Comparison of ENCODE assay signal across 8 cellular contexts in the genomic region with DNA sequence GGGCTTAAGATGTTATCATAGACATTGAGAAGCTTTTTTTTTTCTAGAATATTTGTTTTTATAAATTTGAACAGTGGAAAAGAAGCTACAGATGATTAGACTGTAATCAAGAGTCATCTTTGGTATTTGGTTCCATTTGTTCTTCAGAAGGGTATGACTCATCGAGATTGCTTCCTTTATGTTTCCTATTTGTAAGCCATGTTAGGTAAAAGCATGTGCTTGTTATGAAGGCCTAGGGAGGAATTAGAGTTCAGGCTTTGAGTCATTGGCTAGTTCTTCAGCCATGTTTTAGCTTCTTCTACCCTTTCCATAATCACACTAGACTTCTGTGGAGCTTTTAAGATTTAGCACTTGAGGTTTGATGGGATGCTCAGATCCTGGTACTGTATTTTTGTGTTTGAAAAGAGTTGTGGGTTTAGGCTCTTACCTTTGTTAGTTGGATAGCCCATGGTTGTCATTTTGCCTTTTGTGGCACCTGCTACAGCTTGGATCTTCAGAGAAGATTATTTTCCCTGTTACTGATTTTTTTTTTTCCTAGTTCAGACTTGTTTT. TPM values are rescaled to one million over a fixed set of nuclear protein-coding genes. Genes with fewer than 3 reads are reported as not detected.
DNase-seq lines count a peak whose midpoint lies in the region; ATAC-seq and TF ChIP-seq lines count a peak whose summit lies in the region.

No MANE protein-coding gene starts in this region.

- H3K27ac ChIP-seq in mammary epithelial cell (ENCODE audit: insufficient read depth, low read depth, low read length) (no peak overlapping the region), caudate nucleus (ENCODE audit: low read depth, low read length) (no peak overlapping the region)

- ATAC-seq in HG03196 (IDR thresholded peaks at IDR 0.05; ENCODE audit: unreplicated experiment) = no peak

- H3K27me3 ChIP-seq in mammary epithelial cell (ENCODE audit: insufficient read depth, low read length) = no peaks in the 10 kb centered on the region

- no peaks in the 10 kb centered on the region for H3K9me3 ChIP-seq in mammary epithelial cell (replicated peaks; ENCODE audit: insufficient read depth, low read length)

- CTCF ChIA-PET in mammary epithelial cell (lab: Charles Lee; ENCODE audit: low non-redundant PET) = interaction anchor here (0.6 to 1.0 kb wide), 3 partner anchors 65 to 226 kb away, joined by 4 to 5 read pairs (median 5); no protein-coding TSS in a partner anchor

- in situ Hi-C loops in Caki2 (cut with HindIII; ENCODE audit: low pct_unique_long_range_greater_than_20kb, low sequenced_read_pairs) (no loop called here), mammary epithelial cell (cut with MboI; ENCODE audit: low sequenced_read_pairs in 2 of 2) (loop anchor here (10.0 to 25.0 kb wide), 2 partner anchors 98 to 226 kb away; a partner anchor contains a TSS)

- TF ChIP-seq CTCF in mammary epithelial cell (conservative IDR thresholded peaks at IDR 0.05 in 1 of 2, IDR thresholded peaks at IDR 0.05 in 1 of 2; ENCODE audit: extremely low read depth in 1 of 2, insufficient read depth in 1 of 2, low read depth in 1 of 2, low read length in 2 of 2) (no peak), GM20000 (IDR thresholded peaks at IDR 0.05; ENCODE audit: extremely low read depth, missing control alignments) (no peak)

- H2AFZ ChIP-seq in mammary epithelial cell (ENCODE audit: low read depth, low read length) = peak overlapping the region; percentile 53

- dilution Hi-C loops in mammary epithelial cell (cut with HindIII; ENCODE audit: low sequenced_read_pairs) = no loop called here

- peak; percentile 6 for DNase-seq in Caki2 (ENCODE audit: low read depth)
- DNase-seq in Kasumi-1 (lab: John Stamatoyannopoulos, UW) = peak; percentile 9 to 15
- peak; percentile 82 for DNase-seq in mammary epithelial cell
- DNase-seq in non-pigmented ciliary epithelial cell (ENCODE audit: low read depth) = peak; percentile 83
- DNase-seq in mesenteric fat pad (ENCODE audit: low spot score) = no peak
- DNase-seq in GM20000 (ENCODE audit: low spot score) = no peak
- no peak for DNase-seq in caudate nucleus (lab: John Stamatoyannopoulos, UW)

- BruUV-seq in mammary epithelial cell (replicated peaks; lab: Mats Ljungman, UMichigan) = no TSS peak

- peaks cover 52% of the 10 kb centered on the region for H3K4me1 ChIP-seq in mammary epithelial cell (ENCODE audit: insufficient read depth, low read length)

- 63% methylated on average over 1 of the region's 1 CpG for WGBS in mammary epithelial cell (ENCODE audit: low coverage, missing lambda C conversion rate)

- no peak overlapping the region for H3K4me3 ChIP-seq in mammary epithelial cell (replicated peaks in 1 of 3; ENCODE audit: insufficient read depth in 1 of 3, low read depth in 2 of 3, low read length in 3 of 3)

- H3K79me2 ChIP-seq in mammary epithelial cell (ENCODE audit: insufficient read depth, low read length) = peaks cover 4% of the 10 kb centered on the region

- H3K9ac ChIP-seq in mammary epithelial cell (ENCODE audit: insufficient read depth, low read length) = no peak overlapping the region

- intact Hi-C loops in mammary epithelial cell (cut with micrococcal nuclease) = loop anchor here (10.0 kb wide), 1 partner anchor 238 kb away; no protein-coding TSS in a partner anchor

- H3K4me2 ChIP-seq in mammary epithelial cell (ENCODE audit: insufficient read depth, low read depth, low read length) = no peak overlapping the region

- H4K20me1 ChIP-seq in mammary epithelial cell (ENCODE audit: insufficient read depth, low read length) = no peaks in the 10 kb centered on the region

- H3K36me3 ChIP-seq in mammary epithelial cell (ENCODE audit: insufficient read depth, low read length) = peaks cover 3% of the 10 kb centered on the region

RNA-seq across cellular contexts. Expression of a gene that starts 44.3 kb away (rescaled TPM):
- total RNA-seq in Caki2 (2014; rRNA removed; shearing (Covaris generic); ENCODE audit: low replicate concordance) = 14.9 and 32.2 TPM in 2 replicates
- 10 to 100 TPM; 11.0 to 26.8 TPM for total RNA-seq in mammary epithelial cell
- 17.0 TPM for polyA plus RNA-seq in mammary epithelial cell
- 92.0 TPM for polyA minus RNA-seq in mammary epithelial cell
- total RNA-seq in mesenteric fat pad = 12.5 TPM

Comparison
In these comparisons a context has a peak if more than half of its experiments do, and no peak if none do; other contexts are left out.
1. DNase-seq: peak in Caki2 (single experiment), Kasumi-1 (2 of 2), mammary epithelial cell (single experiment) and non-pigmented ciliary epithelial cell (single experiment); none in mesenteric fat pad (single experiment), GM20000 (single experiment) and caudate nucleus (0 of 61).